ENCODE assay signal across 8 cellular contexts in genomic region chr1:145726193-145726592, GRCh38. TPM values are rescaled to one million over a fixed set of nuclear protein-coding genes. Genes with fewer than 3 reads are reported as not detected.
"Had no signal": no experiment of that assay in that cellular context is flagged by ENCODE, and none has a peak within 500 bp of the region (broad histone marks: within the 10 kb centered on the region; RNA-seq: fewer than 3 reads in every experiment).

No MANE protein-coding gene starts in this region.

RNA-seq across cellular contexts. Expression of gene CD160, which starts 6.9 kb away (rescaled TPM):
- total RNA-seq: OCI-LY7, PC-3, PC-9, Right ventricle myocardium inferior, Right ventricle myocardium superior, RPMI7951, SJCRH30 had no signal
- polyA plus RNA-seq: SK-N-SH had no signal

RNA-seq across cellular contexts. Expression of gene PDZK1, which starts 19.0 kb away (rescaled TPM):
- total RNA-seq: Right ventricle myocardium superior had no signal
